8 cellular contexts compared by ENCODE assay signal in genomic region chr20:41232971-41233926, GRCh38.
A peak's percentile ranks its signal among the peaks of the same experiment; 100 is the strongest.
DNase-seq lines count a peak whose midpoint lies in the region; ATAC-seq and TF ChIP-seq lines count a peak whose summit lies in the region.

No MANE protein-coding gene starts in this region.

- in situ Hi-C loops in Caki2 (cut with HindIII; ENCODE audit: low pct_unique_long_range_greater_than_20kb, low sequenced_read_pairs) = no loop called here

- H3K9me3 ChIP-seq in SJSA1 (replicated peaks) = no peaks in the 10 kb centered on the region

- H3K4me1 ChIP-seq in SJSA1 (replicated peaks) = peaks cover 19% of the 10 kb centered on the region
- H3K4me1 ChIP-seq in rectal smooth muscle tissue (ENCODE audit: control insufficient read depth, insufficient read depth, low read length) = peaks cover 15% of the 10 kb centered on the region

- H3K27me3 ChIP-seq in SJSA1 (replicated peaks) = no peaks in the 10 kb centered on the region
- no peaks in the 10 kb centered on the region for H3K27me3 ChIP-seq in rectal smooth muscle tissue (ENCODE audit: control insufficient read depth, insufficient read depth, low read length)

- H3K4me3 ChIP-seq in SJSA1 (peak overlapping the region; percentile 22; the same call in 1 of the 2 replicates), fibroblast of the aortic adventitia (ENCODE audit: low read depth, low read length) (no peak overlapping the region), rectal smooth muscle tissue (ENCODE audit: low read length) (no peak overlapping the region)

- H3K27ac ChIP-seq in SJSA1 = peak overlapping the region; percentile 60
- H3K27ac ChIP-seq in rectal smooth muscle tissue (ENCODE audit: low read depth, low read length) = peak overlapping the region; percentile 1

- DNase-seq in Caki2 (ENCODE audit: low read depth) (peak; percentile 35), SJSA1 (ENCODE audit: low read depth in 1 of 2, low spot score in 2 of 2) (peak in 1 of 2 experiments; percentile 60), fibroblast of the aortic adventitia (ENCODE audit: low read depth) (peak; percentile 84), iPS-NIHi11 (ENCODE audit: low spot score) (no peak), NCI-H748 treated with DMSO at 0.1 percent for 48 hours (lab: John Stamatoyannopoulos, UW) (no peak)

- ATAC-seq in HG02678 (IDR thresholded peaks at IDR 0.05; ENCODE audit: unreplicated experiment) = no peak
- ATAC-seq in HG02840 (IDR thresholded peaks at IDR 0.05; ENCODE audit: low FRiP score, unreplicated experiment) = no peak

- TF ChIP-seq CTCF in fibroblast of the aortic adventitia (IDR thresholded peaks at IDR 0.05; ENCODE audit: insufficient read depth, low read length) = no peak

- H3K36me3 ChIP-seq in SJSA1 (no peaks in the 10 kb centered on the region), rectal smooth muscle tissue (ENCODE audit: control insufficient read depth, insufficient read depth, low read length) (no peaks in the 10 kb centered on the region)

- H3K9ac ChIP-seq in rectal smooth muscle tissue (ENCODE audit: low read length) = no peak overlapping the region

Comparison
In these comparisons a context has a peak if more than half of its experiments do, and no peak if none do; other contexts are left out.
1. DNase-seq: peak in Caki2 (single experiment) and fibroblast of the aortic adventitia (single experiment); none in iPS-NIHi11 (single experiment) and NCI-H748 treated with DMSO at 0.1 percent for 48 hours (single experiment).